ENCODE assay signal across 17 cellular contexts in genomic region chr7:3416453-3416852, GRCh38.
"Had no signal": no experiment of that assay in that cellular context is flagged by ENCODE, and none has a peak within 500 bp of the region (broad histone marks: within the 10 kb centered on the region; RNA-seq: fewer than 3 reads in every experiment).

No MANE protein-coding gene starts in this region.

- H3K4me3 ChIP-seq: heart right ventricle, left lung, ovary, psoas muscle, right atrium auricular region, upper lobe of right lung had no signal

- H3K9me3 ChIP-seq: ovary, psoas muscle, upper lobe of right lung had no signal

- H3K4me1 ChIP-seq: heart right ventricle, left lung, psoas muscle, right atrium auricular region, upper lobe of right lung had no signal

- H3K27me3 ChIP-seq: heart right ventricle, left lung, ovary, right atrium auricular region, upper lobe of right lung had no signal

- H3K36me3 ChIP-seq: heart right ventricle, left lung, ovary, right atrium auricular region, upper lobe of right lung had no signal

- H3K27ac ChIP-seq: heart right ventricle, left lung, ovary, psoas muscle, right atrium auricular region, upper lobe of right lung had no signal

- DNase-seq: activated CD4-positive, alpha-beta memory T cell treated with anti-CD3 and anti-CD28 coated beads for 36 hours; activated CD4-positive, alpha-beta T cell treated with anti-CD3 and anti-CD28 coated beads for 48 hours; activated naive CD4-positive, alpha-beta T cell treated with anti-CD3 and anti-CD28 coated beads for 36 hours; activated T-cell treated with anti-CD3 and anti-CD28 coated beads, Interleukin-2, amount 50 U/mL, for 48 hours; erythroblast; heart right ventricle; left lung; natural killer cell; ovary; psoas muscle; stimulated activated CD4-positive, alpha-beta T cell treated with anti-CD3 and anti-CD28 coated beads, Interleukin-12 subunit alpha, Interleukin-12 subunit beta, amount 100 ng/mL, for 4 hours; stimulated activated CD4-positive, alpha-beta T cell treated with anti-CD3 and anti-CD28 coated beads, Interleukin-4, amount 100 ng/mL, for 4 hours; stimulated activated naive CD8-positive, alpha-beta T cell treated with anti-CD3 and anti-CD28 coated beads, Interleukin-15, Interleukin-2, amounts not matched to agents 100 U/mL and 50 U/mL, for 24 hours; SW 1271; T-helper 17 cell; upper lobe of right lung had no signal

- ATAC-seq: heart right ventricle; left lung; natural killer cell; psoas muscle; stimulated activated naive CD8-positive, alpha-beta T cell treated with anti-CD3 and anti-CD28 coated beads, Interleukin-15, Interleukin-2, amounts not matched to agents 100 U/mL and 50 U/mL, for 24 hours; T-helper 17 cell; upper lobe of right lung had no signal
